Comparison of ENCODE assay signal across 9 cellular contexts in the genomic region with DNA sequence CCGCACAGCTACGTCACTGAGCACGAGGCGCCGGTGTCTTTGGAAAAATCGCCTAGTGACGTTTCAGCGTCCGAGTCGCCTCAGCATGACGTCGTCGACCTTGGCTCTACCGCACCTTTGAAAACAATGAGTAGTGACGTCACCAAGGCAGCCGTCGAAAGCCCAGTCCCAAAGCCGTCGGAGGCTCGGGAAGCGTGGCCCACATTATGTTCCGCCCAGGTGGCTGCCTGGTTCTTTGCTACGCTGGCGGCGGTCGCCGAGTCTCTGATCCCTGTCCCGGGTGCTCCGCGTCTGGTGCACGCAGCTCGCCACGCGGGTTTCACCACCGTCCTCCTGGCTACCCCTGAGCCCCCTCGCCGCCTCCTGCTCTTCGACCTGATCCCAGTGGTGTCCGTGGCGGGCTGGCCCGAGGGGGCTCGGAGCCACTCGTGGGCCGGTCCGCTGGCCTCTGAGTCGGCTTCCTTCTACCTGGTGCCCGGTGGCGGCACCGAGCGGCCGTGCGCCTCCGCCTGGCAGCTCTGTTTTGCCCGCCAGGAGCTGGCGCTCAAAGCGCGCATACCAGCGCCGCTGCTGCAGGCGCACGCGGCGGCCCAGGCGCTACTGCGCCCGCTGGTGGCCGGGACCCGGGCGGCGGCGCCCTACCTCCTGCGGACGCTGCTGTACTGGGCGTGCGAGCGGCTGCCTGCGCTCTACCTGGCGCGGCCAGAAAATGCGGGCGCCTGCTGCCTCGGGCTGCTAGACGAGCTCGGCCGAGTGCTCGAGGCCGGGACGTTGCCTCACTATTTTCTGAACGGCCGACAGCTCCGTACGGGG. TPM values are rescaled to one million over a fixed set of nuclear protein-coding genes. Genes with fewer than 3 reads are reported as not detected.
DNase-seq lines count a peak whose midpoint lies in the region; ATAC-seq and TF ChIP-seq lines count a peak whose summit lies in the region.
"Had no signal": no experiment of that assay in that cellular context is flagged by ENCODE, and none has a peak within 500 bp of the region (broad histone marks: within the 10 kb centered on the region; RNA-seq: fewer than 3 reads in every experiment).

No MANE protein-coding gene starts in this region.

- no peaks in the 10 kb centered on the region for H3K36me3 ChIP-seq in OCI-LY3 (replicated peaks; ENCODE audit: low read depth, low read length)
- H3K36me3 ChIP-seq in esophagus (ENCODE audit: control insufficient read depth in 2 of 2, insufficient read depth in 2 of 2, low read length in 1 of 2): no peaks in the 10 kb centered on the region
- no peaks in the 10 kb centered on the region for H3K36me3 ChIP-seq in mucosa of descending colon (ENCODE audit: low read depth)

- no peaks in the 10 kb centered on the region for H3K79me2 ChIP-seq in OCI-LY3 (ENCODE audit: low read length)

- H2AFZ ChIP-seq in OCI-LY3 (ENCODE audit: low read depth, low read length): no peak overlapping the region

- no peak for TF ChIP-seq CTCF in OCI-LY3 (IDR thresholded peaks at IDR 0.05; ENCODE audit: low read depth, low read length)
- TF ChIP-seq CTCF in mucosa of descending colon (IDR thresholded peaks at IDR 0.05): peak; percentile 80

- DNase-seq in COR-L47 (lab: John Stamatoyannopoulos, UW): peak; percentile 68
- peak; percentile 61 for DNase-seq in activated T-cell treated with anti-CD3 and anti-CD28 coated beads for 4 hours
- peak; percentile 87 to 91 (median 90) for DNase-seq in mucosa of descending colon
- DNase-seq in stimulated activated CD8-positive, alpha-beta memory T cell treated with anti-CD3 and anti-CD28 coated beads, Interleukin-2, amount 100 ng/mL, for 48 hours (ENCODE audit: low read depth in 2 of 2): peak; percentile 73 to 76

- WGBS in esophagus, 2 donors: 5% methylated on average over 92 of the region's 92 CpGs

- no peak overlapping the region for H3K4me3 ChIP-seq in OCI-LY3 (ENCODE audit: low read length)
- peak overlapping the region; percentile 63 to 69 for H3K4me3 ChIP-seq in esophagus (ENCODE audit: low read depth in 1 of 2, low read length in 2 of 2)
- H3K4me3 ChIP-seq in mucosa of descending colon: peak overlapping the region; percentile 3

- H4K20me1 ChIP-seq in OCI-LY3 (ENCODE audit: insufficient read depth, low read length): no peaks in the 10 kb centered on the region

- H3K4me1 ChIP-seq in OCI-LY3 (ENCODE audit: low read length) (peaks cover 12% of the 10 kb centered on the region), esophagus (ENCODE audit: control insufficient read depth in 2 of 2, insufficient read depth in 2 of 2, low read length in 1 of 2) (peaks cover 0 to 23% of the 10 kb centered on the region in 2 donors), mucosa of descending colon (ENCODE audit: low read depth) (peaks cover 26% of the 10 kb centered on the region)

- H3K4me2 ChIP-seq in OCI-LY3 (ENCODE audit: low read length): peak overlapping the region; percentile 84

- ATAC-seq in HG03175 (IDR thresholded peaks at IDR 0.05; ENCODE audit: unreplicated experiment): peak; percentile 39
- ATAC-seq in mucosa of descending colon: peak; percentile 84
- no peak for ATAC-seq in HG03039 (IDR thresholded peaks at IDR 0.05; ENCODE audit: unreplicated experiment)

- no peak overlapping the region for H3K9ac ChIP-seq in OCI-LY3 (ENCODE audit: low read length)

- H3K27ac ChIP-seq in OCI-LY3 (ENCODE audit: low read length) (no peak overlapping the region), esophagus (ENCODE audit: low read depth in 2 of 2, low read length in 1 of 2) (peak overlapping the region; percentile 93 to 94)

- H3K27me3 ChIP-seq in OCI-LY3 (ENCODE audit: low read depth, low read length) (0 out of 2 replicates have a peak, but pooled peaks cover 3% of the 10 kb centered on the region), esophagus (ENCODE audit: control insufficient read depth in 1 of 2, insufficient read depth in 2 of 2, low read length in 2 of 2) (no peaks in the 10 kb centered on the region)

- intact Hi-C loops in mucosa of descending colon (cut with DNase I, micrococcal nuclease): no loop called here

- no peaks in the 10 kb centered on the region for H3K9me3 ChIP-seq in OCI-LY3 (ENCODE audit: insufficient read depth, low read length)
- H3K9me3 ChIP-seq in esophagus (ENCODE audit: control insufficient read depth in 2 of 2, insufficient read depth in 1 of 2, low read depth in 1 of 2, low read length in 1 of 2): no peaks in the 10 kb centered on the region
- no peaks in the 10 kb centered on the region for H3K9me3 ChIP-seq in mucosa of descending colon

RNA-seq across cellular contexts. Expression of gene TMEM102, which starts 1.5 kb away (rescaled TPM):
- 1 to 10 TPM; 6.8 to 9.8 TPM for polyA plus RNA-seq in esophagus
- 10 to 100 TPM in 2 of 3 donors, 1 to 10 TPM in 1; 8.8 to 22.5 (median 16.4) TPM for total RNA-seq in mucosa of descending colon

RNA-seq across cellular contexts. Expression of gene FGF11, which starts 2.5 kb away (rescaled TPM):
- 10 to 100 TPM in 1 of 2 donors, 1 to 10 TPM in 1; 5.6 to 16.5 TPM for polyA plus RNA-seq in esophagus
- 1 to 10 TPM; 1.4 to 3.0 (median 2.2) TPM for total RNA-seq in mucosa of descending colon

RNA-seq across cellular contexts. Expression of gene CHRNB1, which starts 8.1 kb away (rescaled TPM):
- 1 to 10 TPM; 7.0 to 7.4 TPM for polyA plus RNA-seq in esophagus
- total RNA-seq in mucosa of descending colon: 1 to 10 TPM; 6.0 to 8.3 (median 7.7) TPM

RNA-seq across cellular contexts. Expression of gene SPEM3, which starts 8.1 kb away (rescaled TPM):
- not detected for polyA plus RNA-seq in esophagus
- total RNA-seq in mucosa of descending colon: not detected
- total RNA-seq: T-helper 1 cell treated with Interleukin-12 subunit alpha and Interleukin-12 subunit beta and Interleukin-4 antibody, amounts not matched to agents 30 ng/mL and 1 ng/mL, for 36 hours had no signal

RNA-seq across cellular contexts. Expression of gene SPEM2, which starts 11.3 kb away (rescaled TPM):
- not detected for polyA plus RNA-seq in esophagus
- total RNA-seq in mucosa of descending colon: not detected
- total RNA-seq: T-helper 1 cell treated with Interleukin-12 subunit alpha and Interleukin-12 subunit beta and Interleukin-4 antibody, amounts not matched to agents 30 ng/mL and 1 ng/mL, for 36 hours had no signal
